Comparison of ENCODE assay signal across 18 cellular contexts in the genomic region with DNA sequence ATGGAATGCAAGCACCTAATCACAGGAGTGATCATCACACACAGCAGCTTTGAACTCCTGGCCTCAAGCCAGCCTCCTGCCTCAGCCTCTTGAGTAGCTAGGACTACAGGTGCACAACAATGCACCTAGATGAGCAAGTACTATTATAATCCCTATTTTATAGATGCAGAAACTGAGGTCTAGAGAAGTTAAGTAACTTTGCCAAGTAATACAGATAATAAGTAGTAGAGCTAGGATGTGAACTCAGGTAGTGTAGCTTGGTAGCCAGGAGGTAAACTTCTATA. TPM values are rescaled to one million over a fixed set of nuclear protein-coding genes. Genes with fewer than 3 reads are reported as not detected.
DNase-seq lines count a peak whose midpoint lies in the region; ATAC-seq, FAIRE-seq and TF ChIP-seq lines count a peak whose summit lies in the region.
"Had no signal": no experiment of that assay in that cellular context is flagged by ENCODE, and none has a peak within 500 bp of the region (broad histone marks: within the 10 kb centered on the region; RNA-seq: fewer than 3 reads in every experiment).

No MANE protein-coding gene starts in this region.

- H4K20me1 ChIP-seq in HepG2 (ENCODE audit: insufficient read depth, low read length) = no peaks in the 10 kb centered on the region

- no peak overlapping the region for H3K4me3 ChIP-seq in HepG2 (replicated peaks in 1 of 3; ENCODE audit: insufficient read depth in 1 of 3, low read depth in 2 of 3, low read length in 3 of 3)
- H3K4me3 ChIP-seq: GM23248 had no signal

- no peak for TF ChIP-seq CTCF in HepG2 (CRISPR knock-in tag; IDR thresholded peaks at IDR 0.05)

- no peaks in the 10 kb centered on the region for H3K9me3 ChIP-seq in HepG2 (ENCODE audit: low read length)

- H3K27ac Mint-ChIP-seq in activated naive CD8-positive, alpha-beta T cell treated with anti-CD3 and anti-CD28 coated beads for 36 hours = peak overlapping the region; percentile 88
- no peak overlapping the region for H3K27ac Mint-ChIP-seq in activated naive CD8-positive, alpha-beta T cell treated with anti-CD3 and anti-CD28 coated beads, Interleukin-2, amount 50 U/mL, for 24 hours
- peak overlapping the region; percentile 85 for H3K27ac Mint-ChIP-seq in activated T-helper 17 cell treated with anti-CD3 and anti-CD28 coated beads, Interleukin-2, amount 50 U/mL, for 72 hours

- no peak overlapping the region for H3K4me3 Mint-ChIP-seq in activated naive CD8-positive, alpha-beta T cell treated with anti-CD3 and anti-CD28 coated beads for 36 hours
- H3K4me3 Mint-ChIP-seq in activated naive CD8-positive, alpha-beta T cell treated with anti-CD3 and anti-CD28 coated beads, Interleukin-2, amount 50 U/mL, for 24 hours = no peak overlapping the region
- H3K4me3 Mint-ChIP-seq in activated T-helper 17 cell treated with anti-CD3 and anti-CD28 coated beads, Interleukin-2, amount 50 U/mL, for 72 hours = peak overlapping the region; percentile 54

- peaks cover 17% of the 10 kb centered on the region for H3K4me1 Mint-ChIP-seq in activated naive CD8-positive, alpha-beta T cell treated with anti-CD3 and anti-CD28 coated beads for 36 hours
- peaks cover 10% of the 10 kb centered on the region for H3K4me1 Mint-ChIP-seq in activated naive CD8-positive, alpha-beta T cell treated with anti-CD3 and anti-CD28 coated beads, Interleukin-2, amount 50 U/mL, for 24 hours
- peaks cover 9% of the 10 kb centered on the region for H3K4me1 Mint-ChIP-seq in activated T-helper 17 cell treated with anti-CD3 and anti-CD28 coated beads, Interleukin-2, amount 50 U/mL, for 72 hours

- intact Hi-C loops in HepG2 (cut with micrococcal nuclease; ENCODE audit: unreplicated experiment) = no loop called here

- BruUV-seq in HepG2 (replicated peaks; lab: Mats Ljungman, UMichigan) = no TSS peak

- no peak for TF ChIP-seq POLR2A in HepG2 (IDR thresholded peaks at IDR 0.05; ENCODE audit: insufficient read depth in 1 of 2, low read depth in 2 of 2, low read length in 2 of 2)

- no peaks in the 10 kb centered on the region; a peak in 1 of 5 replicates for H3K36me3 ChIP-seq in HepG2 (replicated peaks in 1 of 2; ENCODE audit: control insufficient read depth in 1 of 2, insufficient read depth in 2 of 2, low read length in 2 of 2)

- H3K79me2 ChIP-seq in HepG2 (ENCODE audit: insufficient read depth, low read length) = no peaks in the 10 kb centered on the region

- H3K27me3 Mint-ChIP-seq in activated naive CD8-positive, alpha-beta T cell treated with anti-CD3 and anti-CD28 coated beads for 36 hours = no peaks in the 10 kb centered on the region
- H3K27me3 Mint-ChIP-seq in activated naive CD8-positive, alpha-beta T cell treated with anti-CD3 and anti-CD28 coated beads, Interleukin-2, amount 50 U/mL, for 24 hours = no peaks in the 10 kb centered on the region
- no peaks in the 10 kb centered on the region for H3K27me3 Mint-ChIP-seq in activated T-helper 17 cell treated with anti-CD3 and anti-CD28 coated beads, Interleukin-2, amount 50 U/mL, for 72 hours

- CTCF ChIA-PET in HepG2 (lab: Yijun Ruan, JAX; ENCODE audit: low intra/inter-chr PET ratio, low total read pairs) = no interaction called here

- POLR2A ChIA-PET in HepG2 (lab: Yijun Ruan, JAX) = interaction anchor here (1.0 to 1.6 kb wide), 3 partner anchors 16 to 45 kb away, joined by 3 to 7 read pairs (median 5); no protein-coding TSS in a partner anchor

- H3K9me3 Mint-ChIP-seq in activated naive CD8-positive, alpha-beta T cell treated with anti-CD3 and anti-CD28 coated beads for 36 hours = peaks cover 1% of the 10 kb centered on the region
- no peaks in the 10 kb centered on the region for H3K9me3 Mint-ChIP-seq in activated naive CD8-positive, alpha-beta T cell treated with anti-CD3 and anti-CD28 coated beads, Interleukin-2, amount 50 U/mL, for 24 hours
- H3K9me3 Mint-ChIP-seq in activated T-helper 17 cell treated with anti-CD3 and anti-CD28 coated beads, Interleukin-2, amount 50 U/mL, for 72 hours = no peaks in the 10 kb centered on the region

- H3K36me3 Mint-ChIP-seq in activated naive CD8-positive, alpha-beta T cell treated with anti-CD3 and anti-CD28 coated beads for 36 hours = peaks cover 24% of the 10 kb centered on the region
- no peaks in the 10 kb centered on the region for H3K36me3 Mint-ChIP-seq in activated naive CD8-positive, alpha-beta T cell treated with anti-CD3 and anti-CD28 coated beads, Interleukin-2, amount 50 U/mL, for 24 hours (ENCODE audit: low read depth)
- no peaks in the 10 kb centered on the region for H3K36me3 Mint-ChIP-seq in activated T-helper 17 cell treated with anti-CD3 and anti-CD28 coated beads, Interleukin-2, amount 50 U/mL, for 72 hours (ENCODE audit: low read depth)

- peak overlapping the region; percentile 75 for H3K9ac ChIP-seq in HepG2 (ENCODE audit: insufficient read depth, low read depth, low read length)
- H3K9ac ChIP-seq: GM23248 had no signal

- peak overlapping the region; percentile 64 for H3K4me2 ChIP-seq in HepG2 (ENCODE audit: low read depth, low read length)

- no peak for ATAC-seq in activated naive CD8-positive, alpha-beta T cell treated with anti-CD3 and anti-CD28 coated beads, Interleukin-2, amount 50 U/mL, for 24 hours
- no peak for ATAC-seq in activated T-helper 17 cell treated with anti-CD3 and anti-CD28 coated beads, Interleukin-2, amount 50 U/mL, for 72 hours (replicated peaks)
- ATAC-seq in HepG2 (no peak), HG03432 (IDR thresholded peaks at IDR 0.05; ENCODE audit: unreplicated experiment) (no peak), GM18870 (IDR thresholded peaks at IDR 0.05; ENCODE audit: unreplicated experiment) (no peak)
- ATAC-seq: Right ventricle myocardium inferior had no signal

- TF ChIP-seq EP300 in HepG2 (IDR thresholded peaks at IDR 0.05; ENCODE audit: low read depth in 2 of 2, low read length in 2 of 2) = no peak
- no peak for TF ChIP-seq EP300 in HepG2 (CRISPR knock-in tag; IDR thresholded peaks at IDR 0.05; ENCODE audit: borderline replicate concordance)

- no peak for DNase-seq in activated naive CD8-positive, alpha-beta T cell treated with anti-CD3 and anti-CD28 coated beads for 36 hours
- no peak for DNase-seq in activated naive CD8-positive, alpha-beta T cell treated with anti-CD3 and anti-CD28 coated beads, Interleukin-2, amount 50 U/mL, for 24 hours
- DNase-seq in HepG2 (ENCODE audit: low spot score) (peak; percentile 31), NCI-H2227 (lab: John Stamatoyannopoulos, UW; ENCODE audit: unreplicated experiment) (no peak)
- DNase-seq: AML-193; GF-D8; HCEC 1CT; NCI-H1092 treated with DMSO at 0.1 percent for 48 hours; NCI-H146; NCI-H2029 treated with DMSO at 0.1 percent for 48 hours; NK-92 treated with Interleukin-12 subunit alpha and Interleukin-12 subunit beta, amount 100 ng/mL, for 24 hours had no signal

- in situ Hi-C loops in HepG2 (cut with HindIII; ENCODE audit: extremely low pct_ligation_motif_present, low pct_unique_long_range_greater_than_20kb) = no loop called here

- no peak overlapping the region for H2AFZ ChIP-seq in HepG2 (ENCODE audit: low read length)

- H3K4me1 ChIP-seq in HepG2 (ENCODE audit: insufficient read depth, low read length) = peaks cover 77% of the 10 kb centered on the region

- TF ChIP-seq RAD21 in HepG2 (CRISPR knock-in tag; IDR thresholded peaks at IDR 0.05) = no peak

- H3K27me3 ChIP-seq in HepG2 (ENCODE audit: control insufficient read depth in 1 of 2, insufficient read depth in 2 of 2, low read length in 2 of 2) = no peaks in the 10 kb centered on the region

- H3K27ac ChIP-seq in HepG2 (ENCODE audit: extremely low read length, insufficient read depth, low read length) = peak overlapping the region; percentile 90
- H3K27ac ChIP-seq: C4-2B, GM23248 had no signal

- FAIRE-seq in HepG2 (lab: Jason Lieb, UNC) = no peak
- FAIRE-seq: RCC 7860 had no signal

TF ChIP-seq in HepG2, 621 proteins besides CTCF, POLR2A, EP300 and RAD21 (continues in another document):
- TF ChIP-seq, protein P1, sequence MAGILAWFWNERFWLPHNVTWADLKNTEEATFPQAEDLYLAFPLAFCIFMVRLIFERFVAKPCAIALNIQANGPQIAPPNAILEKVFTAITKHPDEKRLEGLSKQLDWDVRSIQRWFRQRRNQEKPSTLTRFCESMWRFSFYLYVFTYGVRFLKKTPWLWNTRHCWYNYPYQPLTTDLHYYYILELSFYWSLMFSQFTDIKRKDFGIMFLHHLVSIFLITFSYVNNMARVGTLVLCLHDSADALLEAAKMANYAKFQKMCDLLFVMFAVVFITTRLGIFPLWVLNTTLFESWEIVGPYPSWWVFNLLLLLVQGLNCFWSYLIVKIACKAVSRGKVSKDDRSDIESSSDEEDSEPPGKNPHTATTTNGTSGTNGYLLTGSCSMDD (CRISPR knock-in tag; IDR thresholded peaks at IDR 0.05) = no peak
- TF ChIP-seq ZMYM3 (CRISPR knock-in tag; IDR thresholded peaks at IDR 0.05) (peak; percentile 54; the same call in 1 of the 2 replicates), SP5 (CRISPR knock-in tag; IDR thresholded peaks at IDR 0.05; ENCODE audit: borderline replicate concordance, low read depth) (no peak), KLF11 (CRISPR knock-in tag; IDR thresholded peaks at IDR 0.05) (no peak)

RNA-seq across cellular contexts. Expression of a gene that starts 33.7 kb away (rescaled TPM):
- total RNA-seq in activated naive CD8-positive, alpha-beta T cell treated with anti-CD3 and anti-CD28 coated beads for 36 hours = 10 to 100 TPM; 46.7 to 47.1 TPM
- total RNA-seq in activated T-helper 17 cell treated with anti-CD3 and anti-CD28 coated beads, Interleukin-2, amount 50 U/mL, for 72 hours = 1 to 10 TPM; 2.6 to 3.7 TPM
- 11.6 and 14.4 TPM in 2 replicates for total RNA-seq in HepG2 (2016; rRNA removed; fragmentation: Illumina TruSeq; extraction: Trizol)
- 3.2 and 3.5 TPM in 2 replicates for total RNA-seq in HepG2 (2016; cell fraction: cytosol; rRNA removed; fragmentation: Illumina TruSeq; extraction: Trizol; ENCODE audit: low read depth)
- 10.7 and 18.0 TPM in 2 replicates for total RNA-seq in HepG2 (2016; cell fraction: insoluble cytoplasmic fraction; rRNA removed; fragmentation: Illumina TruSeq; extraction: Trizol)
- total RNA-seq in HepG2 (2016; cell fraction: membrane; rRNA removed; fragmentation: Illumina TruSeq; extraction: Trizol) = 5.5 and 7.4 TPM in 2 replicates
- total RNA-seq in HepG2 (2016; cell fraction: nucleus; rRNA removed; fragmentation: Illumina TruSeq; extraction: Trizol) = 4.7 and 5.1 TPM in 2 replicates
- polyA plus RNA-seq in HepG2 (2011; rRNA removed) = 42.6 and 43.9 TPM in 2 replicates
- 21.0 and 40.0 TPM in 2 replicates for polyA plus RNA-seq in HepG2 (2011; cell fraction: cytosol; rRNA removed)
- polyA plus RNA-seq in HepG2 (2011; cell fraction: nucleus; rRNA removed) = 7.5 and 15.1 TPM in 2 replicates
- polyA plus RNA-seq in HepG2 (2012) = 81.9 and 82.1 TPM in 2 replicates
- polyA plus RNA-seq in HepG2 (2016; cell fraction: cytosol; fragmentation: Illumina TruSeq; extraction: Trizol; ENCODE audit: low read depth) = 1.9 and 3.5 TPM in 2 replicates
- 13.4 and 19.0 TPM in 2 replicates for polyA plus RNA-seq in HepG2 (2016; cell fraction: insoluble cytoplasmic fraction; fragmentation: Illumina TruSeq; extraction: Trizol; ENCODE audit: low read depth)
- polyA plus RNA-seq in HepG2 (2016; cell fraction: membrane; fragmentation: Illumina TruSeq; extraction: Trizol; ENCODE audit: low read depth) = 3.8 and 4.2 TPM in 2 replicates
- 5.6 and 5.8 TPM in 2 replicates for polyA plus RNA-seq in HepG2 (2016; cell fraction: nucleus; fragmentation: Illumina TruSeq; extraction: Trizol; ENCODE audit: insufficient read depth, low read depth)
- 2.8 and 6.8 TPM in 2 replicates for polyA minus RNA-seq in HepG2 (2011; rRNA and poly(A)+ RNA removed; ENCODE audit: low replicate concordance)
- polyA minus RNA-seq in HepG2 (2011; cell fraction: cytosol; rRNA and poly(A)+ RNA removed) = 10.6 and 13.8 TPM in 2 replicates
- polyA minus RNA-seq in HepG2 (2011; cell fraction: nucleus; rRNA and poly(A)+ RNA removed) = 10.3 and 17.5 TPM in 2 replicates
